In genomic region chr7:150978136-150978789, GRCh38 we compare ENCODE assay signal across 8 cellular contexts. TPM values are rescaled to one million over a fixed set of nuclear protein-coding genes. Genes with fewer than 3 reads are reported as not detected.
DNase-seq lines count a peak whose midpoint lies in the region; ATAC-seq and TF ChIP-seq lines count a peak whose summit lies in the region.

TSS of gene KCNH2 (minus strand) at chr7:150978321. CDS start at chr7:150977913, 408 bp downstream.

- WGBS in stomach, 5 donors = 1 to 3% (median 3%) methylated on average over 20 to 77 of the region's 78 CpGs

- no peak within 1 kb of the TSS for H3K9ac ChIP-seq in iPS-18a (ENCODE audit: low read length)

- H3K27ac ChIP-seq in iPS-18a (ENCODE audit: low read length) (no peak within 1 kb of the TSS), stomach (peak within 1 kb of the TSS; percentile 18 to 87 (median 68))

- in situ Hi-C loops in KBM-7 (cut with MboI; ENCODE audit: low pct_unique_long_range_greater_than_20kb, low sequenced_read_pairs) = no loop called here

- TF ChIP-seq CTCF in stomach (IDR thresholded peaks at IDR 0.05) = no peak

- peak within 1 kb of the TSS; percentile 75 for H3K4me3 ChIP-seq in iPS-18a (ENCODE audit: low read length)
- peak within 1 kb of the TSS; percentile 48 to 56 (median 50) for H3K4me3 ChIP-seq in stomach

- no peak for ATAC-seq in GM18517 (IDR thresholded peaks at IDR 0.05; ENCODE audit: unreplicated experiment)

- TF ChIP-seq EP300 in stomach (IDR thresholded peaks at IDR 0.05) = no peak

- DNase-seq in activated T-cell treated with anti-CD3 and anti-CD28 coated beads, Interleukin-2, amount 50 U/mL, for 1 hour = peak; percentile 52
- DNase-seq in activated T-cell treated with anti-CD3 and anti-CD28 coated beads for 4 hours (no peak), NCI-H345 treated with DMSO at 0.1 percent for 48 hours (lab: John Stamatoyannopoulos, UW; ENCODE audit: unreplicated experiment) (peak; percentile 72), amygdala (lab: John Stamatoyannopoulos, UW) (peak in 42 of 56 donors; percentile 20 to 74 (median 55)), stomach (no peak), KBM-7 (no peak)

- H3K27me3 ChIP-seq in iPS-18a (ENCODE audit: control insufficient read depth, insufficient read depth, low read length) (peaks cover 60% of the 10 kb centered on the region), stomach (peaks cover 0 to 81% (median 67%) of the 10 kb centered on the region in 3 donors)

- intact Hi-C loops in stomach (cut with DNase I; ENCODE audit: low total_unique reads) = no loop called here

- no peak for TF ChIP-seq POLR2A in stomach (IDR thresholded peaks at IDR 0.05)

- no peaks in the 10 kb centered on the region for H3K36me3 ChIP-seq in iPS-18a (ENCODE audit: control insufficient read depth, low read depth, low read length)
- H3K36me3 ChIP-seq in stomach = no peaks in the 10 kb centered on the region

- no peaks in the 10 kb centered on the region for H3K9me3 ChIP-seq in iPS-18a (ENCODE audit: control insufficient read depth, low read depth, low read length)
- H3K9me3 ChIP-seq in stomach = no peaks in the 10 kb centered on the region

- H3K4me1 ChIP-seq in iPS-18a (ENCODE audit: control insufficient read depth, low read depth, low read length) (peaks cover 42% of the 10 kb centered on the region), stomach (peaks cover 45 to 67% (median 59%) of the 10 kb centered on the region in 4 donors)

RNA-seq across cellular contexts. Expression of gene KCNH2, which starts in this region (rescaled TPM):
- total RNA-seq in stomach = 10 to 100 TPM in 2 of 5 donors, 1 to 10 TPM in 3; 4.5 to 77.7 (median 8.8) TPM
- polyA plus RNA-seq in stomach = 10 to 100 TPM in 1 of 3 donors, 1 to 10 TPM in 2; 4.0 to 13.4 (median 4.2) TPM

Comparison
In these comparisons a context has a peak if more than half of its experiments do, and no peak if none do; other contexts are left out.
1. DNase-seq: peak in activated T-cell treated with anti-CD3 and anti-CD28 coated beads, Interleukin-2, amount 50 U/mL, for 1 hour (single experiment), NCI-H345 treated with DMSO at 0.1 percent for 48 hours (single experiment) and amygdala (42 of 56); none in activated T-cell treated with anti-CD3 and anti-CD28 coated beads for 4 hours (single experiment), stomach (single experiment) and KBM-7 (single experiment).